ENCODE assay signal across 19 cellular contexts in the genomic region with DNA sequence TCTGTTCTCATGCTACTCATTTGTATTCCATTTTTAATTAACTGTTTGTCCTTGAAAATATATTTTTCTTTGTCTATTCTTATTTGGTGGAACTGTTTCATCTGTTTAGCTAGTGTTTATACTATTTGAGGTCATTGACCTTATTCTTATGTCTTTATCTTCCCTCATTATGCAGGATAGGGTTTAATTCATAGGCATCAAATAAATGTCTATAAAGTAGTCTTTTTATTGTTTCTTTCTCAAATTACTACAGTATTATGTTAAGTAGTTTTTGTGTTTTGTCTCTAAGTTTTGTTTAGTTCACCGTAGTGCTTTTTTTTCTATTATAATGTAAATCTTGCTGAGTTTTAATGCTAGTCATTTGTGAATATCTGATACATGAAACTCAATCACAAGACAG. TPM values are rescaled to one million over a fixed set of nuclear protein-coding genes. Genes with fewer than 3 reads are reported as not detected.
A peak's percentile ranks its signal among the peaks of the same experiment; 100 is the strongest.
DNase-seq lines count a peak whose midpoint lies in the region; ATAC-seq and TF ChIP-seq lines count a peak whose summit lies in the region.
"Had no signal": no experiment of that assay in that cellular context is flagged by ENCODE, and none has a peak within 500 bp of the region (broad histone marks: within the 10 kb centered on the region; RNA-seq: fewer than 3 reads in every experiment).

No MANE protein-coding gene starts in this region.

- H3K4me1 Mint-ChIP-seq in H9 (peaks cover 32 to 36% of the 10 kb centered on the region in 2 experiments), brain (peaks cover 49% of the 10 kb centered on the region)

- no peaks in the 10 kb centered on the region for H3K79me1 ChIP-seq in H9 (ENCODE audit: insufficient read depth, low read depth, low read length, poor library complexity, severe bottlenecking)

- TF ChIP-seq EP300 in neural cell (conservative IDR thresholded peaks at IDR 0.05; ENCODE audit: poor library complexity, severe bottlenecking): no peak

- peaks cover 5% of the 10 kb centered on the region for H3F3A ChIP-seq in neural cell (ENCODE audit: insufficient read depth, low read length, poor library complexity, severe bottlenecking)

- BruUV-seq in Panc1 (replicated peaks; lab: Mats Ljungman, UMichigan): no TSS peak

- no peak overlapping the region for H4K8ac ChIP-seq in H9 (replicated peaks; ENCODE audit: insufficient read length, low read depth, low read length)

- H3K23ac ChIP-seq in H9 (ENCODE audit: insufficient read length, low read depth, low read length): no peak overlapping the region

- H3K4me2 ChIP-seq in H9 (ENCODE audit: insufficient read depth, insufficient read length, low read length): no peak overlapping the region
- no peak overlapping the region for H3K4me2 ChIP-seq in neural cell (ENCODE audit: low read length)

- H2BK120ac ChIP-seq in H9 (ENCODE audit: low read depth, low read length, poor library complexity, severe bottlenecking): no peak overlapping the region

- no peaks in the 10 kb centered on the region for H3K79me2 ChIP-seq in H9 (ENCODE audit: insufficient read depth, low read length)
- no peaks in the 10 kb centered on the region for H3K79me2 ChIP-seq in neural cell (replicated peaks; ENCODE audit: insufficient read depth, low read length)

- H3K14ac ChIP-seq in H9 (ENCODE audit: insufficient read depth, low read length): no peak overlapping the region

- H2BK15ac ChIP-seq in H9 (ENCODE audit: low read depth, low read length): no peak overlapping the region

- no peaks in the 10 kb centered on the region for H3K23me2 ChIP-seq in H9 (ENCODE audit: insufficient read length, low read depth, low read length, poor library complexity, severe bottlenecking)

- H3K36me3 ChIP-seq in Panc1 (ENCODE audit: control insufficient read depth, insufficient read depth, low read length): no peaks in the 10 kb centered on the region
- no peaks in the 10 kb centered on the region for H3K36me3 ChIP-seq in neural cell (ENCODE audit: insufficient read depth, low read length)

- H3K4ac ChIP-seq in H9 (ENCODE audit: low read depth, low read length): no peak overlapping the region

- in situ Hi-C loops in Panc1 (cut with HindIII; ENCODE audit: low pct_unique_long_range_greater_than_20kb, low sequenced_read_pairs): no loop called here

- peak overlapping the region in 2 of 3 experiments; percentile 16 to 54; a peak in 2 of 7 replicates for H3K27ac Mint-ChIP-seq in H9
- H3K27ac Mint-ChIP-seq in brain: peak overlapping the region in 4 of 5 experiments; percentile 49 to 80 (median 62)
- H3K27ac Mint-ChIP-seq: CD4-positive, CD25-positive, alpha-beta regulatory T cell had no signal

- no peak overlapping the region for H2BK20ac ChIP-seq in H9 (ENCODE audit: low read depth, low read length, poor library complexity, severe bottlenecking)

- no peak overlapping the region for H4K91ac ChIP-seq in H9 (ENCODE audit: insufficient read length, low read depth, low read length)

- no peak overlapping the region for H4K5ac ChIP-seq in H9 (ENCODE audit: insufficient read length, low read depth, low read length)

- no peaks in the 10 kb centered on the region for H3K27me3 ChIP-seq in H9 (ENCODE audit: insufficient read depth, low read length)
- H3K27me3 ChIP-seq in Panc1 (ENCODE audit: control insufficient read depth, insufficient read depth, low read length): no peaks in the 10 kb centered on the region
- H3K27me3 ChIP-seq in neural cell (ENCODE audit: insufficient read depth, low read depth, low read length): no peaks in the 10 kb centered on the region

- no peak overlapping the region for H2BK12ac ChIP-seq in H9 (ENCODE audit: insufficient read length, low read depth, low read length)

- POLR2A ChIA-PET in Panc1 (lab: Charles Lee): no interaction called here

- intact Hi-C loops in Panc1 (cut with micrococcal nuclease; ENCODE audit: unreplicated experiment): no loop called here

- no peak overlapping the region for H3K4me3 Mint-ChIP-seq in H9
- peak overlapping the region in 3 of 5 experiments; percentile 40 to 80 (median 75) for H3K4me3 Mint-ChIP-seq in brain
- H3K4me3 Mint-ChIP-seq: CD4-positive, CD25-positive, alpha-beta regulatory T cell had no signal

- no peak overlapping the region for H3K56ac ChIP-seq in H9 (ENCODE audit: insufficient read length, low read depth, low read length)

- ATAC-seq in Panc1: no peak
- no peak for ATAC-seq in HG02870 (IDR thresholded peaks at IDR 0.05; ENCODE audit: unreplicated experiment)
- ATAC-seq: GM12878, HCT116, Right ventricle myocardium inferior had no signal

- H2BK5ac ChIP-seq in H9 (ENCODE audit: insufficient read length, low read length): no peak overlapping the region

- no CpG with 5 or more reads among the region's 1 CpG for WGBS in H9 (ENCODE audit: extremely low coverage, insufficient read length, low lambda C conversion rate)

- H2AFZ ChIP-seq in H9 (ENCODE audit: low read length) (no peak overlapping the region), neural cell (ENCODE audit: low read depth, low read length) (no peak overlapping the region)

- H3K9me3 ChIP-seq in H9 (ENCODE audit: control insufficient read depth, low read depth, low read length): no peaks in the 10 kb centered on the region
- no peaks in the 10 kb centered on the region for H3K9me3 ChIP-seq in Panc1 (ENCODE audit: control insufficient read depth, insufficient read depth, low read depth, low read length)
- no peaks in the 10 kb centered on the region for H3K9me3 ChIP-seq in neural cell (ENCODE audit: low read length)

- peaks cover 9 to 11% (median 10%) of the 10 kb centered on the region in 3 experiments for H3K36me3 Mint-ChIP-seq in H9 (ENCODE audit: insufficient read depth in 1 of 3, low read depth in 3 of 3)
- H3K36me3 Mint-ChIP-seq in brain: peaks cover 4% of the 10 kb centered on the region
- H3K36me3 Mint-ChIP-seq: CD4-positive, CD25-positive, alpha-beta regulatory T cell had no signal

- peaks cover 3% of the 10 kb centered on the region; the same call in 1 of the 2 replicates for H3K4me1 ChIP-seq in H9 (ENCODE audit: insufficient read depth, low read length)
- H3K4me1 ChIP-seq in Panc1 (ENCODE audit: control insufficient read depth, insufficient read depth, low read length): peaks cover 48% of the 10 kb centered on the region

- CTCF ChIA-PET in Panc1 (lab: Charles Lee): no interaction called here

- H2AK5ac ChIP-seq in H9 (ENCODE audit: insufficient read length, low read length): no peak overlapping the region

- H3K18ac ChIP-seq in H9 (ENCODE audit: insufficient read length, low read depth, low read length): no peak overlapping the region

- H4K20me1 ChIP-seq in H9 (ENCODE audit: control insufficient read depth, insufficient read depth, insufficient read length): no peaks in the 10 kb centered on the region
- H4K20me1 ChIP-seq in neural cell (ENCODE audit: insufficient read depth): no peaks in the 10 kb centered on the region

- H3K9me2 ChIP-seq in neural cell (ENCODE audit: insufficient read depth, low read length): no peaks in the 10 kb centered on the region

- H3T11ph ChIP-seq in H9 (ENCODE audit: low read length): no peak overlapping the region

- no peak overlapping the region for H3K9ac ChIP-seq in H9 (ENCODE audit: extremely low read depth, insufficient read length, low read length)
- H3K9ac ChIP-seq in neural cell (ENCODE audit: low read length): no peak overlapping the region

- H3K9me3 Mint-ChIP-seq in H9: peaks cover 4 to 14% of the 10 kb centered on the region in 2 experiments; a peak in 4 of 5 replicates
- peaks cover 0 to 3% (median 0%) of the 10 kb centered on the region in 5 experiments for H3K9me3 Mint-ChIP-seq in brain

- H3K27me3 Mint-ChIP-seq in H9 (ENCODE audit: low read depth) (no peaks in the 10 kb centered on the region), brain (no peaks in the 10 kb centered on the region)

- DNase-seq in H9 (no peak), Panc1 (ENCODE audit: low read depth, low spot score) (no peak), coronary artery (ENCODE audit: low spot score) (no peak), foreskin melanocyte (no peak)
- DNase-seq in activated CD8-positive, alpha-beta memory T cell treated with anti-CD3 and anti-CD28 coated beads, Interleukin-2, amount 50 U/mL, for 48 hours: no peak
- DNase-seq: CD4-positive, CD25-positive, alpha-beta regulatory T cell; GOT3; KG1; NCI-H1092 treated with DMSO at 0.1 percent for 48 hours; NCI-H1436 treated with DMSO at 0.1 percent for 48 hours; NCI-H2081; OCI-M1; SW 1271 had no signal

- H3K4me3 ChIP-seq in Panc1 (ENCODE audit: low read depth in 2 of 2, low read length in 2 of 2) (no peak overlapping the region), neural cell (ENCODE audit: low read length) (no peak overlapping the region), coronary artery (no peak overlapping the region)
- H3K4me3 ChIP-seq: GM12878 had no signal

- no peak overlapping the region for H3K27ac ChIP-seq in H9 (ENCODE audit: insufficient read length, low read depth, low read length)
- H3K27ac ChIP-seq in Panc1 (ENCODE audit: low read length): peak overlapping the region; percentile 25; the same call in 1 of the 2 replicates
- peak overlapping the region; percentile 40 for H3K27ac ChIP-seq in neural cell (ENCODE audit: low read length)
- no peak overlapping the region for H3K27ac ChIP-seq in coronary artery

- no peak for TF ChIP-seq RAD21 in neural cell (conservative IDR thresholded peaks at IDR 0.05)

- TF ChIP-seq CTCF in H9 (conservative IDR thresholded peaks at IDR 0.05): no peak
- no peak for TF ChIP-seq CTCF in Panc1 (IDR thresholded peaks at IDR 0.05)
- no peak for TF ChIP-seq CTCF in brain (conservative IDR thresholded peaks at IDR 0.05)
- no peak for TF ChIP-seq CTCF in neural cell (IDR thresholded peaks at IDR 0.05; ENCODE audit: poor library complexity, severe bottlenecking)
- TF ChIP-seq CTCF in coronary artery (IDR thresholded peaks at IDR 0.05): no peak

TF ChIP-seq in neural cell, 6 proteins besides CTCF, POLR2A, EP300 and RAD21 (continues in another document):
- no peak for TF ChIP-seq SMC3 (conservative IDR thresholded peaks at IDR 0.05; ENCODE audit: poor library complexity)
- no peak for TF ChIP-seq TAF1 (IDR thresholded peaks at IDR 0.05; ENCODE audit: low read depth)
- TF ChIP-seq MXI1 (conservative IDR thresholded peaks at IDR 0.05; ENCODE audit: poor library complexity, severe bottlenecking): no peak

RNA-seq across cellular contexts. Expression of gene TIAM2, which starts 19.0 kb away (rescaled TPM):
- total RNA-seq in H9 (2021): 5.0 and 6.3 TPM in 2 replicates
- total RNA-seq in Panc1 (2021; ENCODE audit: unreplicated experiment): 14.9 TPM
- polyA plus RNA-seq in Panc1 (2012; ENCODE audit: insufficient read length): 8.3 TPM
- polyA plus RNA-seq in brain (ENCODE audit: insufficient read depth, low read depth, low replicate concordance): 10.6 TPM
- 52.4 and 73.3 TPM in 2 replicates for polyA plus RNA-seq in neural cell
- 94.1 and 110 TPM in 2 replicates for polyA minus RNA-seq in neural cell

Comparison
In these comparisons a context has a peak if more than half of its experiments do, and no peak if none do; other contexts are left out.
1. H3K27ac ChIP-seq: peak in Panc1 (single experiment) and neural cell (single experiment); none in H9 (single experiment) and coronary artery (0 of 2).
2. H3K4me3 Mint-ChIP-seq: peak in brain (3 of 5); none in H9 (0 of 2).